In genomic region chr5:134892282-134892681, GRCh38 we compare ENCODE assay signal across 24 cellular contexts.
"Had no signal": no experiment of that assay in that cellular context is flagged by ENCODE, and none has a peak within 500 bp of the region (broad histone marks: within the 10 kb centered on the region; RNA-seq: fewer than 3 reads in every experiment).

No MANE protein-coding gene starts in this region.

- H3K27me3 Mint-ChIP-seq: activated CD8-positive, alpha-beta memory T cell treated with anti-CD3 and anti-CD28 coated beads, Interleukin-2, amount 10 ng/mL, durations not matched to agents 7 days and 5 days; activated naive CD4-positive, alpha-beta T cell treated with anti-CD3 and anti-CD28 coated beads, Interleukin-2, amount 50 U/mL, for 24 hours; T-cell had no signal

- H3K27ac Mint-ChIP-seq: activated CD8-positive, alpha-beta memory T cell treated with anti-CD3 and anti-CD28 coated beads, Interleukin-2, amount 10 ng/mL, durations not matched to agents 7 days and 5 days; activated naive CD4-positive, alpha-beta T cell treated with anti-CD3 and anti-CD28 coated beads, Interleukin-2, amount 50 U/mL, for 24 hours; activated T-helper 2 cell treated with anti-CD3 and anti-CD28 coated beads, Interferon-gamma antibody, Interleukin-2, Interleukin-4, amounts not matched to agents 10 μg/mL and 5 μg/mL and 100 μg/mL, durations not matched to agents 14 hours and 24 hours and 36 hours had no signal

- H3K4me3 ChIP-seq: breast epithelium, MG63 had no signal

- H3K4me3 Mint-ChIP-seq: activated CD8-positive, alpha-beta memory T cell treated with anti-CD3 and anti-CD28 coated beads, Interleukin-2, amount 10 ng/mL, durations not matched to agents 7 days and 5 days; activated naive CD4-positive, alpha-beta T cell treated with anti-CD3 and anti-CD28 coated beads, Interleukin-2, amount 50 U/mL, for 24 hours; T-cell had no signal

- H3K36me3 ChIP-seq: breast epithelium had no signal

- H3K4me1 Mint-ChIP-seq: activated CD8-positive, alpha-beta memory T cell treated with anti-CD3 and anti-CD28 coated beads, Interleukin-2, amount 10 ng/mL, durations not matched to agents 7 days and 5 days had no signal

- H3K9me3 ChIP-seq: breast epithelium had no signal

- ATAC-seq: activated CD8-positive, alpha-beta memory T cell treated with anti-CD3 and anti-CD28 coated beads, Interleukin-2, amount 10 ng/mL, durations not matched to agents 7 days and 5 days; T-cell had no signal

- H3K27ac ChIP-seq: breast epithelium, KMS-11, VCaP had no signal

- H3K9me3 Mint-ChIP-seq: activated naive CD4-positive, alpha-beta T cell treated with anti-CD3 and anti-CD28 coated beads, Interleukin-2, amount 50 U/mL, for 24 hours; activated T-helper 2 cell treated with anti-CD3 and anti-CD28 coated beads, Interferon-gamma antibody, Interleukin-2, Interleukin-4, amounts not matched to agents 10 μg/mL and 5 μg/mL and 100 μg/mL, durations not matched to agents 14 hours and 24 hours and 36 hours; T-cell had no signal

- H3K4me1 ChIP-seq: breast epithelium had no signal

- DNase-seq: activated CD4-positive, alpha-beta T cell treated with anti-CD3 and anti-CD28 coated beads for 4 hours; activated CD4-positive, CD25-positive, alpha-beta regulatory T cell; activated CD8-positive, alpha-beta memory T cell treated with anti-CD3 and anti-CD28 coated beads, Interleukin-2, amount 10 ng/mL, durations not matched to agents 7 days and 5 days; activated gamma-delta T cell treated with Interleukin-2 at 50 U/mL for 16 hours; activated T-cell treated with anti-CD3 and anti-CD28 coated beads, Interleukin-2, amount 50 U/mL, for 48 hours; aorta; caudate nucleus; MG63; MV-4-11; NCI-H1092 treated with DMSO at 0.1 percent for 48 hours; NCI-H1417 treated with DMSO at 0.1 percent for 48 hours; NCI-H1694 treated with DMSO at 0.1 percent for 48 hours; NCI-H2029 treated with DMSO at 0.1 percent for 48 hours; NCI-H345; NCI-H510A; NCI-H526 treated with DMSO at 0.1 percent for 48 hours; NCI-H82; SIG-M5; T-cell had no signal

- H3K27me3 ChIP-seq: breast epithelium, MG63 had no signal
